In the genomic region with DNA sequence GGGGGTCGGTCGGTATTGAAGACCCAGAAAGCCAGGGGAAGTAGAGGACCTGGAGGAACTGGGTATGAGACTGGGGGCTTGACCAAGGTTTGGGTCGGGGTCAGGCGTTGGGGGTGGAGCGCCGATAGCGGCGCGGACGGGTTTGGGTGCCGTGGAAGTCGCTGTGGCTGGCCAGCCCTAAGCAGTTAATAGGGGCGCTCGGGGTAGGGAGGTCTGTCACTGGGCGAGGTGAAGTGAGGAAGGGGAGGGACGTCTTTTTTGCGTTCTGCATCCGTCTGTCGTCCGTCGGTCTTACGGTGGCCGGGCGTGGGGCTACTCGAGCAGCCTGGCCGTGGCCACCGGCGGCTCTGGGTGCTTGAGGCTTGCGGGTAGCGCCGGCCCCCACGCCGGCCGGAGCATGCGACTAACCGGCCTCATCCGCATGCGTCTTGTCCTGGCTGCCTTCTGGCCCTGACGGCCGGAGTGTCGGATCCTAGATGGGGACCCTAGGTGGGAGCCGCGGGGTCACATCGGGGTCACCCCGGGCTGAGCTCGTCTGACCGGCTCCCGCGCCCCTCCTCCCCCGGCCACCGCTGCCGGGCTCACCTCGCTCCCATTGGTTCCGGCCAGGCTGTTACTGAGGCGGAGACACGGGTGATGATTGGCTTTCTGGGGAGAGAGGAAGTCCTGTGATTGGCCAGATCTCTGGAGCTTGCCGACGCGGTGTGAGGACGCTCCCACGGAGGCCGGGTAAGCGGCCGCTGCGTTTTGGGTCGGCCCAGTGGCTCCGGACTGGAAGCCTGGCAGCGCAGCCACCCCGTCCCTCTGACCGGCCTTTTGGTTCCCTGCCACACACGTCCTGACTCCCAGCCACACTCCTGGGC, we compare ENCODE assay signal across 7 cellular contexts. TPM values are rescaled to one million over a fixed set of nuclear protein-coding genes. Genes with fewer than 3 reads are reported as not detected.
DNase-seq lines count a peak whose midpoint lies in the region; ATAC-seq and TF ChIP-seq lines count a peak whose summit lies in the region.

No MANE protein-coding gene starts in this region.

- peaks cover 59% of the 10 kb centered on the region for H4K20me1 ChIP-seq in hepatocyte (ENCODE audit: insufficient read depth, poor library complexity, severe bottlenecking)

- no peaks in the 10 kb centered on the region for H3K9me2 ChIP-seq in hepatocyte (replicated peaks; ENCODE audit: insufficient read depth)

- peak; percentile 39 for ATAC-seq in HG02763 (IDR thresholded peaks at IDR 0.05; ENCODE audit: unreplicated experiment)

- TF ChIP-seq POLR2A in GM15510 (IDR thresholded peaks at IDR 0.05; ENCODE audit: borderline replicate concordance, extremely low read depth, insufficient read length): peak; percentile 54

- TF ChIP-seq CTCF in hepatocyte (IDR thresholded peaks at IDR 0.05; ENCODE audit: poor library complexity): no peak

- H3K79me2 ChIP-seq in hepatocyte: peaks cover 60% of the 10 kb centered on the region

- no peaks in the 10 kb centered on the region for H3K36me3 ChIP-seq in hepatocyte (replicated peaks; ENCODE audit: insufficient read depth, low read depth)

- H3K9me3 ChIP-seq in hepatocyte (ENCODE audit: low read depth): no peaks in the 10 kb centered on the region

- peak overlapping the region; percentile 73 for H3K4me3 ChIP-seq in hepatocyte

- peaks cover 24% of the 10 kb centered on the region for H3K4me1 ChIP-seq in hepatocyte (ENCODE audit: insufficient read depth)

- H3K4me2 ChIP-seq in hepatocyte: peak overlapping the region; percentile 94

- DNase-seq in NCI-H146 treated with DMSO at 0.1 percent for 48 hours (lab: John Stamatoyannopoulos, UW; ENCODE audit: unreplicated experiment) (peak; percentile 84), T1000 (lab: John Stamatoyannopoulos, UW) (peak; percentile 88), astrocyte of the hippocampus (ENCODE audit: low read depth, low spot score) (peak; percentile 98), hepatocyte (ENCODE audit: low spot score) (peak; percentile 95), putamen (ENCODE audit: low spot score) (peak; percentile 95)

- WGBS in hepatocyte (ENCODE audit: low lambda C conversion rate, missing lambda C conversion rate): 2% methylated on average over 60 of the region's 71 CpGs

- peak overlapping the region; percentile 99 for H3K27ac ChIP-seq in hepatocyte

- H2AFZ ChIP-seq in hepatocyte: no peak overlapping the region

- no peaks in the 10 kb centered on the region for H3K27me3 ChIP-seq in hepatocyte

RNA-seq across cellular contexts. Expression of a gene that starts 10.3 kb away (rescaled TPM):
- total RNA-seq in hepatocyte: 59.6 and 73.3 TPM in 2 replicates
- 241 and 328 TPM in 2 replicates for polyA plus RNA-seq in hepatocyte

RNA-seq across cellular contexts. Expression of a gene that starts 10.5 kb away (rescaled TPM):
- 3.3 and 5.9 TPM in 2 replicates for total RNA-seq in hepatocyte
- 10.2 and 11.3 TPM in 2 replicates for polyA plus RNA-seq in hepatocyte

RNA-seq across cellular contexts. Expression of a gene that starts 12.8 kb away (rescaled TPM):
- total RNA-seq in hepatocyte: 49.2 and 66.0 TPM in 2 replicates
- polyA plus RNA-seq in hepatocyte: 147 and 154 TPM in 2 replicates

RNA-seq across cellular contexts. Expression of a gene that starts 13.3 kb away (rescaled TPM):
- 9.1 and 14.1 TPM in 2 replicates for total RNA-seq in hepatocyte
- polyA plus RNA-seq in hepatocyte: 12.2 and 15.1 TPM in 2 replicates

RNA-seq across cellular contexts. Expression of a gene that starts 44.1 kb away (rescaled TPM):
- 65.6 and 75.3 TPM in 2 replicates for total RNA-seq in hepatocyte
- polyA plus RNA-seq in hepatocyte: 41.2 and 49.4 TPM in 2 replicates

Comparison
In these comparisons a context has a peak if more than half of its experiments do, and no peak if none do; other contexts are left out.
1. Peak in every context shown above with its lines: DNase-seq, ATAC-seq, H3K4me3 ChIP-seq and H3K27ac ChIP-seq.